21 cellular contexts compared by ENCODE assay signal in genomic region chr3:27044926-27045481, GRCh38.
DNase-seq lines count a peak whose midpoint lies in the region; ATAC-seq lines count a peak whose summit lies in the region.
"Had no signal": no experiment of that assay in that cellular context is flagged by ENCODE, and none has a peak within 500 bp of the region (broad histone marks: within the 10 kb centered on the region; RNA-seq: fewer than 3 reads in every experiment).

No MANE protein-coding gene starts in this region.

- ATAC-seq in T-cell (replicated peaks in 1 of 4) (no peak), T-helper 17 cell (no peak)
- ATAC-seq: A549 had no signal

- H3K4me1 Mint-ChIP-seq in T-cell (no peaks in the 10 kb centered on the region), T-helper 17 cell (no peaks in the 10 kb centered on the region)
- H3K4me1 Mint-ChIP-seq: CD14-positive monocyte; CD8-positive, alpha-beta memory T cell had no signal

- no peak overlapping the region for H3K23ac ChIP-seq in mesendoderm (ENCODE audit: low read length)

- H4K5ac ChIP-seq in mesendoderm (ENCODE audit: low read length) = no peak overlapping the region

- peak overlapping the region; percentile 67 for H2BK120ac ChIP-seq in mesendoderm (ENCODE audit: low read depth, low read length)

- H3K36me3 ChIP-seq in HAP-1 (replicated peaks) (no peaks in the 10 kb centered on the region), mesendoderm (ENCODE audit: control insufficient read depth, insufficient read depth, low read length) (no peaks in the 10 kb centered on the region)
- H3K36me3 ChIP-seq: BE2C; BLaER1 treated with 17β-estradiol and CSF1 and Interleukin-3, amounts not matched to agents 10 nM and 100 nM had no signal

- H3K27ac ChIP-seq in mesendoderm (ENCODE audit: low read depth, low read length) = no peak overlapping the region
- H3K27ac ChIP-seq: A549; BLaER1 treated with 17β-estradiol and CSF1 and Interleukin-3, amounts not matched to agents 10 nM and 100 nM; GM23248 had no signal

- H3K79me1 ChIP-seq in mesendoderm (ENCODE audit: low read length) = no peaks in the 10 kb centered on the region

- H3K27me3 Mint-ChIP-seq in T-cell = no peaks in the 10 kb centered on the region
- no peaks in the 10 kb centered on the region for H3K27me3 Mint-ChIP-seq in T-helper 17 cell
- H3K27me3 Mint-ChIP-seq: CD4-positive, alpha-beta T cell; CD8-positive, alpha-beta memory T cell had no signal

- no peak overlapping the region for H3K56ac ChIP-seq in mesendoderm (ENCODE audit: low read length)

- H3K9me3 Mint-ChIP-seq in T-cell = peaks cover 0 to 8% (median 0%) of the 10 kb centered on the region in 3 donors
- H3K9me3 Mint-ChIP-seq: CD4-positive, alpha-beta T cell had no signal

- H3K36me3 Mint-ChIP-seq in T-cell (no peaks in the 10 kb centered on the region), T-helper 17 cell (ENCODE audit: low read depth) (no peaks in the 10 kb centered on the region)
- H3K36me3 Mint-ChIP-seq: CD14-positive monocyte; CD8-positive, alpha-beta memory T cell had no signal

- no peaks in the 10 kb centered on the region for H3K27me3 ChIP-seq in HAP-1 (ENCODE audit: low read depth)
- no peaks in the 10 kb centered on the region for H3K27me3 ChIP-seq in mesendoderm (ENCODE audit: insufficient read depth, low read length, poor library complexity)
- H3K27me3 ChIP-seq: BE2C; BLaER1 treated with 17β-estradiol and CSF1 and Interleukin-3, amounts not matched to agents 10 nM and 100 nM had no signal

- H3K4me2 ChIP-seq in mesendoderm (ENCODE audit: low read length) = no peak overlapping the region
- H3K4me2 ChIP-seq: A549; BLaER1 treated with 17β-estradiol and CSF1 and Interleukin-3, amounts not matched to agents 10 nM and 100 nM had no signal

- no peak overlapping the region for H3K9ac ChIP-seq in mesendoderm (ENCODE audit: low read length)
- H3K9ac ChIP-seq: BLaER1 treated with 17β-estradiol and CSF1 and Interleukin-3, amounts not matched to agents 10 nM and 100 nM; GM23248 had no signal

- no peak overlapping the region for H3K4ac ChIP-seq in mesendoderm (ENCODE audit: low read depth, low read length)

- POLR2A ChIA-PET in T-cell (lab: Charles Lee) = no interaction called here

- in situ Hi-C loops in HAP-1 (cut with MboI; ENCODE audit: low sequenced_read_pairs) = loop anchor here (5.0 kb wide), 1 partner anchor 37 kb away; no protein-coding TSS in a partner anchor

- H2BK5ac ChIP-seq in mesendoderm (ENCODE audit: low read length) = peak overlapping the region; percentile 19

- whole genome bisulfite sequencing in mesendoderm (ENCODE audit: extremely low coverage, insufficient coverage, low lambda C conversion rate) = no CpG with 5 or more reads among the region's 2 CpGs

- H4K8ac ChIP-seq in mesendoderm (ENCODE audit: low read depth, low read length) = peak overlapping the region; percentile 86

- no peaks in the 10 kb centered on the region for H3K79me2 ChIP-seq in mesendoderm (ENCODE audit: control insufficient read depth, insufficient read depth, low read length)

- peak; percentile 87 to 91 for DNase-seq in HAP-1 (ENCODE audit: low spot score in 2 of 2)
- peak; percentile 11 for DNase-seq in foreskin melanocyte
- no peak for DNase-seq in mesendoderm
- no peak for DNase-seq in T-cell
- DNase-seq in NCI-H2227 (lab: John Stamatoyannopoulos, UW; ENCODE audit: unreplicated experiment) = no peak
- no peak for DNase-seq in T-helper 17 cell
- DNase-seq: 8988T; ACHN; AML-193; BE2C; CD4-positive, alpha-beta T cell; CD8-positive, alpha-beta memory T cell; DMS 273 treated with DMSO at 0.1 percent for 48 hours; DMS79; EL; GDM1; GM23248; HCEC 1CT had no signal

- H3K4me1 ChIP-seq in HAP-1 (peaks cover 55% of the 10 kb centered on the region), mesendoderm (ENCODE audit: control insufficient read depth, low read depth, low read length) (no peaks in the 10 kb centered on the region)
- H3K4me1 ChIP-seq: A549, BE2C had no signal

- H3K9me3 ChIP-seq in HAP-1 (no peaks in the 10 kb centered on the region), T-helper 17 cell (ENCODE audit: control insufficient read depth, low read length, poor library complexity, severe bottlenecking) (no peaks in the 10 kb centered on the region)
- H3K9me3 ChIP-seq: A549, BE2C had no signal

- no peak overlapping the region for H2AK5ac ChIP-seq in mesendoderm (ENCODE audit: low read length)

- H3K27ac Mint-ChIP-seq in T-cell (no peak overlapping the region), T-helper 17 cell (no peak overlapping the region)
- H3K27ac Mint-ChIP-seq: CD14-positive monocyte; CD4-positive, alpha-beta T cell; CD8-positive, alpha-beta memory T cell had no signal

- H3K4me3 Mint-ChIP-seq in T-cell (no peak overlapping the region), T-helper 17 cell (no peak overlapping the region)
- H3K4me3 Mint-ChIP-seq: CD14-positive monocyte; CD4-positive, alpha-beta T cell; CD8-positive, alpha-beta memory T cell had no signal

- peak overlapping the region; percentile 80 for H3K18ac ChIP-seq in mesendoderm (ENCODE audit: low read length)

- CTCF ChIA-PET in T-cell (lab: Charles Lee) = no interaction called here

- H2BK15ac ChIP-seq in mesendoderm (replicated peaks; ENCODE audit: low read depth) = no peak overlapping the region

- H3K4me3 ChIP-seq in HAP-1 (no peak overlapping the region), mesendoderm (ENCODE audit: low read length) (no peak overlapping the region)
- H3K4me3 ChIP-seq: A549; BLaER1 treated with 17β-estradiol and CSF1 and Interleukin-3, amounts not matched to agents 10 nM and 100 nM; GM23248 had no signal

Comparison
In these comparisons a context has a peak if more than half of its experiments do, and no peak if none do; other contexts are left out.
1. DNase-seq: peak in HAP-1 (2 of 2) and foreskin melanocyte (single experiment); none in mesendoderm (single experiment), T-cell (0 of 34), NCI-H2227 (single experiment) and T-helper 17 cell (0 of 3).